In genomic region chr5:31855527-31855862, GRCh38 we compare ENCODE assay signal across 9 cellular contexts.
DNase-seq lines count a peak whose midpoint lies in the region; ATAC-seq and TF ChIP-seq lines count a peak whose summit lies in the region.
"Had no signal": no experiment of that assay in that cellular context is flagged by ENCODE, and none has a peak within 500 bp of the region (broad histone marks: within the 10 kb centered on the region; RNA-seq: fewer than 3 reads in every experiment).

No MANE protein-coding gene starts in this region.

- H3K27me3 ChIP-seq in duodenal mucosa (ENCODE audit: control insufficient read depth in 1 of 2, insufficient read depth in 2 of 2, low read length in 2 of 2) (peaks cover 27 to 29% of the 10 kb centered on the region in 2 donors), lung (ENCODE audit: control insufficient read depth, insufficient read depth) (no peaks in the 10 kb centered on the region), stomach smooth muscle (ENCODE audit: control insufficient read depth in 1 of 2, insufficient read depth in 2 of 2, low read length in 2 of 2) (no peaks in the 10 kb centered on the region)

- TF ChIP-seq CTCF in RWPE1 (conservative IDR thresholded peaks at IDR 0.05; ENCODE audit: low read depth) (no peak), lung (IDR thresholded peaks at IDR 0.05; ENCODE audit: control extremely low read depth, extremely low read depth) (no peak)

- H3K4me1 ChIP-seq in duodenal mucosa (ENCODE audit: control insufficient read depth in 1 of 2, insufficient read depth in 2 of 2, low read length in 2 of 2) (peaks cover 5% of the 10 kb centered on the region in 2 donors), lung (ENCODE audit: control insufficient read depth in 2 of 2, insufficient read depth in 2 of 2, low read length in 2 of 2) (peaks cover 4 to 9% of the 10 kb centered on the region in 2 donors), stomach smooth muscle (ENCODE audit: control insufficient read depth, insufficient read depth, low read length) (peaks cover 18% of the 10 kb centered on the region)

- no peaks in the 10 kb centered on the region for H3K36me3 ChIP-seq in duodenal mucosa (ENCODE audit: control insufficient read depth in 1 of 2, insufficient read depth in 2 of 2, low read length in 2 of 2)
- no peaks in the 10 kb centered on the region for H3K36me3 ChIP-seq in lung (ENCODE audit: control insufficient read depth in 2 of 2, insufficient read depth in 2 of 2, low read length in 2 of 2)
- peaks cover 0 to 4% of the 10 kb centered on the region in 2 donors for H3K36me3 ChIP-seq in stomach smooth muscle (ENCODE audit: control insufficient read depth in 2 of 2, insufficient read depth in 2 of 2, low read length in 2 of 2)

- WGBS in lung, 2 donors, result 2 to 5% methylated on average over 9 of the region's 9 CpGs

- DNase-seq in RWPE1 (ENCODE audit: low spot score), result peak; percentile 8
- DNase-seq in lung (ENCODE audit: low spot score), result no peak
- no peak for DNase-seq in NCI-H510A treated with DMSO at 0.1 percent for 48 hours (lab: John Stamatoyannopoulos, UW)
- no peak for DNase-seq in NCI-H2196 treated with DMSO at 0.1 percent for 48 hours (lab: John Stamatoyannopoulos, UW; ENCODE audit: unreplicated experiment)
- DNase-seq in Kasumi-1 (lab: John Stamatoyannopoulos, UW), result no peak
- DNase-seq: NCI-H446 treated with DMSO at 0.1 percent for 48 hours had no signal

- H3K9ac ChIP-seq in duodenal mucosa (ENCODE audit: low read depth in 1 of 2, low read length in 2 of 2), result peak overlapping the region in 1 of 2 donors; percentile 10
- H3K9ac ChIP-seq in stomach smooth muscle (ENCODE audit: low read length in 2 of 2), result peak overlapping the region; percentile 72 to 73

- no peak for ATAC-seq in lung (ENCODE audit: insufficient read depth, low FRiP score)
- ATAC-seq in HG02938 (IDR thresholded peaks at IDR 0.05; ENCODE audit: unreplicated experiment), result no peak

- H3K27ac ChIP-seq in RWPE1, result peak overlapping the region; percentile 95
- no peak overlapping the region for H3K27ac ChIP-seq in duodenal mucosa (ENCODE audit: low read depth, low read length)
- peak overlapping the region in 1 of 2 donors; percentile 83 for H3K27ac ChIP-seq in lung (ENCODE audit: low read depth in 1 of 2, low read length in 1 of 2)
- peak overlapping the region; percentile 55 for H3K27ac ChIP-seq in stomach smooth muscle (ENCODE audit: low read length)

- H3K4me3 ChIP-seq in duodenal mucosa (ENCODE audit: low read depth in 1 of 2, low read length in 2 of 2) (peak overlapping the region; percentile 54 to 55), lung (peak overlapping the region; percentile 65), stomach smooth muscle (ENCODE audit: low read length in 2 of 2) (peak overlapping the region; percentile 72 to 89)

- H3K9me3 ChIP-seq in duodenal mucosa (ENCODE audit: control insufficient read depth in 1 of 2, low read length in 2 of 2) (peaks cover 13 to 15% of the 10 kb centered on the region in 2 donors), lung (ENCODE audit: control insufficient read depth in 2 of 2, insufficient read depth in 1 of 2, low read length in 1 of 2) (peaks cover 0 to 7% of the 10 kb centered on the region in 2 donors), stomach smooth muscle (ENCODE audit: control insufficient read depth in 2 of 2, low read length in 2 of 2) (peaks cover 9 to 11% of the 10 kb centered on the region in 2 donors)

- CTCF ChIA-PET in RWPE1 (lab: Yijun Ruan, JAX), result interaction anchor here (0.7 to 2.6 kb wide), 5 partner anchors 15 to 238 kb away, joined by 3 to 21 read pairs (median 9); no protein-coding TSS in a partner anchor

- POLR2A ChIA-PET in RWPE1 (lab: Yijun Ruan, JAX; ENCODE audit: low non-redundant PET), result no interaction called here
